Comparison of ENCODE assay signal across 11 cellular contexts in the genomic region with DNA sequence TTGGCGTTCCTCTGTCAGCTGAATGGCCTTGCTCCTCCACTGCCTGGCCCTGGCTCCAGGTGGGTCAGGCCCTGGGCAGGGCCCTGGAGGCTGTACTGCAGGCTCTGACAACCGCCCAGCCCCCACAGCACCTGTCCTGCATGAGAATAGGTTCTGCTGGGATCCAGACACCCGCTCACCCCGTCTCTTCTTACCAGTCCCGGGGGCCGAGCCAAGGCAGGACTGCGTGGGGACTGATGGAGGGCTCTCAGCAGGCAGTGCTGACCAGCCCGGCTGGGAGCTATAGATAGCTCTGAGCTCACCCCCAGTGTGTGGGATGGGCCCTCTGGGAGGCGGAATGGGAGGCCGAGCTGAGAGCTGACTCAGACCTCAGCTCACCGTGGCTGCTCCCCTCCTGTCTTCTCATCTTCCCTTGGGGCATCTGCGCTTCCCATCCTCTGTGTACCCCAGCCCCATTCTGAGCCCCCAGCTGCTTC. TPM values are rescaled to one million over a fixed set of nuclear protein-coding genes. Genes with fewer than 3 reads are reported as not detected.
DNase-seq lines count a peak whose midpoint lies in the region; ATAC-seq, FAIRE-seq and TF ChIP-seq lines count a peak whose summit lies in the region.
"Had no signal": no experiment of that assay in that cellular context is flagged by ENCODE, and none has a peak within 500 bp of the region (broad histone marks: within the 10 kb centered on the region; RNA-seq: fewer than 3 reads in every experiment).

No MANE protein-coding gene starts in this region.

- H2BK12ac ChIP-seq in neuronal stem cell (ENCODE audit: low read length) = no peak overlapping the region

- H3K9me3 ChIP-seq in neuronal stem cell (replicated peaks in 1 of 2; ENCODE audit: control insufficient read depth in 2 of 2, insufficient read depth in 1 of 2, low read depth in 1 of 2, low read length in 2 of 2) = no peaks in the 10 kb centered on the region

- no peak overlapping the region for H3K4ac ChIP-seq in neuronal stem cell (ENCODE audit: low read length)

- peak overlapping the region; percentile 9 for H3K14ac ChIP-seq in neuronal stem cell (ENCODE audit: low read length)

- TF ChIP-seq CTCF in AG10803 (conservative IDR thresholded peaks at IDR 0.05; ENCODE audit: low read length) = no peak

- no peak overlapping the region for H4K91ac ChIP-seq in neuronal stem cell (ENCODE audit: low read depth, low read length, poor library complexity)

- ATAC-seq in GM21619 (IDR thresholded peaks at IDR 0.05; ENCODE audit: unreplicated experiment) (no peak), HG03045 (IDR thresholded peaks at IDR 0.05; ENCODE audit: unreplicated experiment) (no peak)

- H3K4me3 ChIP-seq in AG10803 (ENCODE audit: low read length) (no peak overlapping the region), neuronal stem cell (ENCODE audit: low read length in 2 of 2) (no peak overlapping the region)

- peaks cover 0 to 13% of the 10 kb centered on the region in 2 donors for H3K4me1 ChIP-seq in neuronal stem cell (ENCODE audit: control insufficient read depth in 2 of 2, insufficient read depth in 1 of 2, low read depth in 1 of 2, low read length in 2 of 2)

- no peak for FAIRE-seq in RCC 7860 (lab: Jason Lieb, UNC)
- FAIRE-seq: keratinocyte, TTC549 had no signal

- WGBS in neuronal stem cell (ENCODE audit: extremely low coverage in 2 of 2, insufficient read length in 2 of 2, insufficient replicate concordance in 1 of 2), 2 donors = no CpG with 5 or more reads among the region's 12 CpGs

- DNase-seq in AG10803 (ENCODE audit: low read depth) = peak; percentile 58
- peak; percentile 26 for DNase-seq in RCC 7860 (ENCODE audit: low spot score)
- peak; percentile 68 for DNase-seq in fibroblast of peridontal ligament (ENCODE audit: extremely low read depth)
- no peak for DNase-seq in neuronal stem cell (ENCODE audit: low spot score)
- DNase-seq in HT-29 (ENCODE audit: low spot score) = no peak
- DNase-seq in GDM1 (lab: John Stamatoyannopoulos, UW) = no peak
- DNase-seq: NCI-H146 had no signal

- H4K8ac ChIP-seq in neuronal stem cell (ENCODE audit: low read depth, low read length) = no peak overlapping the region

- H2BK120ac ChIP-seq in neuronal stem cell (ENCODE audit: low read depth, low read length) = no peak overlapping the region

- no peak overlapping the region for H2AFZ ChIP-seq in neuronal stem cell (ENCODE audit: low read length)

- no peaks in the 10 kb centered on the region for H3K27me3 ChIP-seq in neuronal stem cell (ENCODE audit: control insufficient read depth in 3 of 3, insufficient read depth in 3 of 3, low read depth in 1 of 3, low read length in 3 of 3)

- peaks cover 2 to 52% of the 10 kb centered on the region in 2 donors for H3K36me3 ChIP-seq in neuronal stem cell (replicated peaks in 1 of 2; ENCODE audit: control insufficient read depth in 2 of 2, insufficient read depth in 2 of 2, low read length in 2 of 2)

- H3K9ac ChIP-seq in neuronal stem cell (ENCODE audit: low read depth, low read length, poor library complexity) = peak overlapping the region; percentile 38

- no peak overlapping the region for H2BK5ac ChIP-seq in neuronal stem cell (ENCODE audit: low read length)

- H3K4me2 ChIP-seq in neuronal stem cell (ENCODE audit: insufficient read depth, low read length, poor library complexity, severe bottlenecking) = no peak overlapping the region

- H3K23ac ChIP-seq in neuronal stem cell (ENCODE audit: low read depth, low read length, poor library complexity) = no peak overlapping the region

- peak overlapping the region; percentile 66 for H2AK5ac ChIP-seq in neuronal stem cell (ENCODE audit: low read depth, low read length)

- no peak overlapping the region for H3K27ac ChIP-seq in neuronal stem cell (replicated peaks; ENCODE audit: low read length)

- peaks cover 9% of the 10 kb centered on the region for H3K79me1 ChIP-seq in neuronal stem cell (ENCODE audit: low read depth, low read length)

- no peak overlapping the region for H2BK15ac ChIP-seq in neuronal stem cell (ENCODE audit: low read length)

- no peak overlapping the region for H3K18ac ChIP-seq in neuronal stem cell (ENCODE audit: low read length)

RNA-seq across cellular contexts. Expression of a gene that starts 39.6 kb away (rescaled TPM):
- polyA plus RNA-seq in neuronal stem cell (2013, experiment 1 of 2) = 17.8 TPM
- polyA plus RNA-seq in neuronal stem cell (2013, experiment 2 of 2) = 18.8 TPM
- 51.0 and 54.4 TPM in 2 replicates for total RNA-seq in HT-29 (2014; rRNA removed; shearing (Covaris generic))

Comparison
In these comparisons a context has a peak if more than half of its experiments do, and no peak if none do; other contexts are left out.
1. DNase-seq: peak in AG10803 (single experiment), RCC 7860 (single experiment) and fibroblast of peridontal ligament (single experiment); none in neuronal stem cell (single experiment), HT-29 (single experiment) and GDM1 (single experiment).